ENCODE assay signal across 1 cellular context in the genomic region with DNA sequence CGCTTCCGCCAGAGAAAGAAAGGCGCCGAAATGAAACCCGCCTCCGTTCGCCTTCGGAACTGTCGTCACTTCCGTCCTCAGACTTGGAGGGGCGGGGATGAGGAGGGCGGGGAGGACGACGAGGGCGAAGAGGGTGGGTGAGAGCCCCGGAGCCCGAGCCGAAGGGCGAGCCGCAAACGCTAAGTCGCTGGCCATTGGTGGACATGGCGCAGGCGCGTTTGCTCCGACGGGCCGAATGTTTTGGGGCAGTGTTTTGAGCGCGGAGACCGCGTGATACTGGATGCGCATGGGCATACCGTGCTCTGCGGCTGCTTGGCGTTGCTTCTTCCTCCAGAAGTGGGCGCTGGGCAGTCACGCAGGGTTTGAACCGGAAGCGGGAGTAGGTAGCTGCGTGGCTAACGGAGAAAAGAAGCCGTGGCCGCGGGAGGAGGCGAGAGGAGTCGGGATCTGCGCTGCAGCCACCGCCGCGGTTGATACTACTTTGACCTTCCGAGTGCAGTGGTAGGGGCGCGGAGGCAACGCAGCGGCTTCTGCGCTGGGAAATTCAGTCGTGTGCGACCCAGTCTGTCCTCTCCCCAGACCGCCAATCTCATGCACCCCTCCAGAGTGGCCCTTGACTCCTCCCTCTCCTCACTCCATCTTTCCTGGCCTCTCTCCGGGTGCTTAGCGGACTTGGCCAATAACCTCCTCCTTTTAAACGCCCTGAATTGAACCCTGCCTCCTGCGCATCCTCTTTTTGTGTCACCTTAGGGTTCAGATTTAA.
TF ChIP-seq lines count a peak whose summit lies in the region.

A gene with protein sequence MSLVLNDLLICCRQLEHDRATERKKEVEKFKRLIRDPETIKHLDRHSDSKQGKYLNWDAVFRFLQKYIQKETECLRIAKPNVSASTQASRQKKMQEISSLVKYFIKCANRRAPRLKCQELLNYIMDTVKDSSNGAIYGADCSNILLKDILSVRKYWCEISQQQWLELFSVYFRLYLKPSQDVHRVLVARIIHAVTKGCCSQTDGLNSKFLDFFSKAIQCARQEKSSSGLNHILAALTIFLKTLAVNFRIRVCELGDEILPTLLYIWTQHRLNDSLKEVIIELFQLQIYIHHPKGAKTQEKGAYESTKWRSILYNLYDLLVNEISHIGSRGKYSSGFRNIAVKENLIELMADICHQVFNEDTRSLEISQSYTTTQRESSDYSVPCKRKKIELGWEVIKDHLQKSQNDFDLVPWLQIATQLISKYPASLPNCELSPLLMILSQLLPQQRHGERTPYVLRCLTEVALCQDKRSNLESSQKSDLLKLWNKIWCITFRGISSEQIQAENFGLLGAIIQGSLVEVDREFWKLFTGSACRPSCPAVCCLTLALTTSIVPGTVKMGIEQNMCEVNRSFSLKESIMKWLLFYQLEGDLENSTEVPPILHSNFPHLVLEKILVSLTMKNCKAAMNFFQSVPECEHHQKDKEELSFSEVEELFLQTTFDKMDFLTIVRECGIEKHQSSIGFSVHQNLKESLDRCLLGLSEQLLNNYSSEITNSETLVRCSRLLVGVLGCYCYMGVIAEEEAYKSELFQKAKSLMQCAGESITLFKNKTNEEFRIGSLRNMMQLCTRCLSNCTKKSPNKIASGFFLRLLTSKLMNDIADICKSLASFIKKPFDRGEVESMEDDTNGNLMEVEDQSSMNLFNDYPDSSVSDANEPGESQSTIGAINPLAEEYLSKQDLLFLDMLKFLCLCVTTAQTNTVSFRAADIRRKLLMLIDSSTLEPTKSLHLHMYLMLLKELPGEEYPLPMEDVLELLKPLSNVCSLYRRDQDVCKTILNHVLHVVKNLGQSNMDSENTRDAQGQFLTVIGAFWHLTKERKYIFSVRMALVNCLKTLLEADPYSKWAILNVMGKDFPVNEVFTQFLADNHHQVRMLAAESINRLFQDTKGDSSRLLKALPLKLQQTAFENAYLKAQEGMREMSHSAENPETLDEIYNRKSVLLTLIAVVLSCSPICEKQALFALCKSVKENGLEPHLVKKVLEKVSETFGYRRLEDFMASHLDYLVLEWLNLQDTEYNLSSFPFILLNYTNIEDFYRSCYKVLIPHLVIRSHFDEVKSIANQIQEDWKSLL (N-terminal part only) (plus strand): TSS at position 382 of the 763 bp plus-strand sequence. CDS start 4,558 bp downstream, outside the sequence.

TF ChIP-seq in HepG2, 621 proteins besides CTCF, POLR2A, EP300 and RAD21 (continued from another document and continues in another):
- peak; percentile 49; the same call in 1 of the 2 replicates for TF ChIP-seq ZNF441 (CRISPR knock-in tag; IDR thresholded peaks at IDR 0.05; ENCODE audit: borderline replicate concordance)
- TF ChIP-seq ZNF224 (CRISPR knock-in tag; IDR thresholded peaks at IDR 0.05) = 0 out of 2 replicates have a peak, but pooled peaks have one; percentile 92
- TF ChIP-seq DNMT3B (CRISPR knock-in tag; conservative IDR thresholded peaks at IDR 0.05) = 0 out of 2 replicates have a peak, but pooled peaks have one; percentile 21
- TF ChIP-seq ZBTB44 (CRISPR knock-in tag; IDR thresholded peaks at IDR 0.05) = 0 out of 2 replicates have a peak, but pooled peaks have one; percentile 51
- TF ChIP-seq RXRB (CRISPR knock-in tag; IDR thresholded peaks at IDR 0.05; ENCODE audit: borderline replicate concordance) = peak; percentile 59
- TF ChIP-seq ZSCAN30 (CRISPR knock-in tag; IDR thresholded peaks at IDR 0.05) = no peak
- TF ChIP-seq CHD2 (IDR thresholded peaks at IDR 0.05; ENCODE audit: low read depth, low read length) = peak; percentile 12; the same call in 1 of the 2 replicates
- TF ChIP-seq ZBTB3 (CRISPR knock-in tag; IDR thresholded peaks at IDR 0.05; ENCODE audit: borderline replicate concordance, low read depth) = no peak
- TF ChIP-seq TERF1 (CRISPR knock-in tag; IDR thresholded peaks at IDR 0.05) = 0 out of 2 replicates have a peak, but pooled peaks have one; percentile 66
- no peak for TF ChIP-seq NCOR1 (IDR thresholded peaks at IDR 0.05; ENCODE audit: borderline replicate concordance, low read length)
- 0 out of 2 replicates have a peak, but pooled peaks have one; percentile 43 for TF ChIP-seq ZFP41 (CRISPR knock-in tag; IDR thresholded peaks at IDR 0.05; ENCODE audit: borderline replicate concordance)
- TF ChIP-seq ZMYM2 (CRISPR knock-in tag; IDR thresholded peaks at IDR 0.05) = no peak
- peak; percentile 16; the same call in 1 of the 2 replicates for TF ChIP-seq SOX5 (CRISPR knock-in tag; IDR thresholded peaks at IDR 0.05; ENCODE audit: borderline replicate concordance)
- TF ChIP-seq BRCA1 (CRISPR knock-in tag; IDR thresholded peaks at IDR 0.05) = no peak
- no peak for TF ChIP-seq MATR3 (CRISPR knock-in tag; IDR thresholded peaks at IDR 0.05)
- no peak for TF ChIP-seq CENPX (CRISPR knock-in tag; IDR thresholded peaks at IDR 0.05)
- peak; percentile 57; the same call in 1 of the 2 replicates for TF ChIP-seq PITX1 (CRISPR knock-in tag; IDR thresholded peaks at IDR 0.05)
- no peak for TF ChIP-seq ZKSCAN8 (CRISPR knock-in tag; IDR thresholded peaks at IDR 0.05; ENCODE audit: borderline replicate concordance)
- no peak for TF ChIP-seq RBAK (CRISPR knock-in tag; IDR thresholded peaks at IDR 0.05)
- TF ChIP-seq ZNF564 (CRISPR knock-in tag; IDR thresholded peaks at IDR 0.05) = no peak
- TF ChIP-seq, protein P1, sequence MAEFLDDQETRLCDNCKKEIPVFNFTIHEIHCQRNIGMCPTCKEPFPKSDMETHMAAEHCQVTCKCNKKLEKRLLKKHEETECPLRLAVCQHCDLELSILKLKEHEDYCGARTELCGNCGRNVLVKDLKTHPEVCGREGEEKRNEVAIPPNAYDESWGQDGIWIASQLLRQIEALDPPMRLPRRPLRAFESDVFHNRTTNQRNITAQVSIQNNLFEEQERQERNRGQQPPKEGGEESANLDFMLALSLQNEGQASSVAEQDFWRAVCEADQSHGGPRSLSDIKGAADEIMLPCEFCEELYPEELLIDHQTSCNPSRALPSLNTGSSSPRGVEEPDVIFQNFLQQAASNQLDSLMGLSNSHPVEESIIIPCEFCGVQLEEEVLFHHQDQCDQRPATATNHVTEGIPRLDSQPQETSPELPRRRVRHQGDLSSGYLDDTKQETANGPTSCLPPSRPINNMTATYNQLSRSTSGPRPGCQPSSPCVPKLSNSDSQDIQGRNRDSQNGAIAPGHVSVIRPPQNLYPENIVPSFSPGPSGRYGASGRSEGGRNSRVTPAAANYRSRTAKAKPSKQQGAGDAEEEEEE (CRISPR knock-in tag; IDR thresholded peaks at IDR 0.05; ENCODE audit: borderline replicate concordance) = no peak; the same call in 1 of the 2 replicates
- TF ChIP-seq AFF4 (CRISPR knock-in tag; IDR thresholded peaks at IDR 0.05) = no peak
- TF ChIP-seq ZMYM3 (CRISPR knock-in tag; IDR thresholded peaks at IDR 0.05) = no peak; the same call in 1 of the 2 replicates
- TF ChIP-seq ZNF652 (CRISPR knock-in tag; IDR thresholded peaks at IDR 0.05; ENCODE audit: borderline replicate concordance, low read depth) = no peak
- peak; percentile 51 for TF ChIP-seq PRDM15 (CRISPR knock-in tag; IDR thresholded peaks at IDR 0.05)
- no peak for TF ChIP-seq ZNF775 (CRISPR knock-in tag; IDR thresholded peaks at IDR 0.05; ENCODE audit: borderline replicate concordance)
- TF ChIP-seq ZZZ3 (CRISPR knock-in tag; IDR thresholded peaks at IDR 0.05; ENCODE audit: borderline replicate concordance) = no peak; the same call in 1 of the 2 replicates
- no peak for TF ChIP-seq ATF7 (IDR thresholded peaks at IDR 0.05)
- no peak for TF ChIP-seq ATF7 (CRISPR knock-in tag; IDR thresholded peaks at IDR 0.05)
- no peak for TF ChIP-seq ZNF747 (CRISPR knock-in tag; IDR thresholded peaks at IDR 0.05; ENCODE audit: borderline replicate concordance)
- TF ChIP-seq ARNT (IDR thresholded peaks at IDR 0.05) = no peak
- TF ChIP-seq POLR2AphosphoS2 (IDR thresholded peaks at IDR 0.05; ENCODE audit: low read depth, low read length) = no peak
- 0 out of 2 replicates have a peak, but pooled peaks have one; percentile 80 for TF ChIP-seq CENPT (CRISPR knock-in tag; IDR thresholded peaks at IDR 0.05; ENCODE audit: low read depth)
- no peak for TF ChIP-seq ZNF644 (CRISPR knock-in tag; IDR thresholded peaks at IDR 0.05; ENCODE audit: low read depth)
- peak; percentile 94 for TF ChIP-seq ZNF263 (CRISPR knock-in tag; IDR thresholded peaks at IDR 0.05)
- TF ChIP-seq ZNF281 (CRISPR knock-in tag; IDR thresholded peaks at IDR 0.05; ENCODE audit: borderline replicate concordance) = peak; percentile 11; the same call in 1 of the 2 replicates
- TF ChIP-seq CEBPG (CRISPR knock-in tag; IDR thresholded peaks at IDR 0.05) = peak; percentile 13; the same call in 1 of the 2 replicates
